8 cellular contexts compared by ENCODE assay signal in the genomic region with DNA sequence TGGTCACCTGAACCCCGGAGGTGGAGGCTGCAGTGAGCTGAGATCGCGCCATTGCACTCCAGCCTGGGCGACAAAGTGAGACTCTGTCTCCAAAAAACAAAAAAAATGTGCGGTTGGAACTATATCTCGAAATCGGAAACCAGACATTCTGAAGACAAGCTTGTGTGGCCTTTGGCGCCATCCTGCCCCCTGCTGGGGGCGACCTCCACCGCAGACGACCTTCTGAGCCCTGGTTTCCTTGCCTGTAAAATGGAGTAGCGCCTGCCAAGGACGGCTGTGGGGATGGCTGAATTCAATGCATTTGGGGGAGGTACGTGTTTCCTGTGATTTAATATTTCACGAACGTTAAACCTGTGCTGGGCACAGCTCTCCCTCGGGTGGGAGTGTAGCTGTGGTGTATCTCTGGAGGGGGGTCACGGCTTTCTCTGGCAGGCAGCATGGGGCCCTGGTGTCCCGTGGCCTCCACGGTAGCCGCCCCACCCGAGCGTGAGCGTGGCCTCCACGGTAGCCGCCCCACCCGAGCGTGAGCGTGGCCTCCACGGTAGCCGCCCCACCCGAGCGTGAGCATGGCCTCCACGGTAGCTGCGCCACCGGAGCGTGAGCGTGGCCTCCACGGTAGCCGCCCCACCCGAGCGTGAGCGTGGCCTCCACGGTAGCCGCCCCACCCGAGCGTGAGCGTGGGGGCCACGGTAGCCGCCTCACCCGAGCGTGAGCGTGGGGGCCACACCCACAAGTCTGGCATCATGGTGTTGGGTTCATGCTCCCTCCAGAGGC. TPM values are rescaled to one million over a fixed set of nuclear protein-coding genes. Genes with fewer than 3 reads are reported as not detected.
DNase-seq lines count a peak whose midpoint lies in the region; ATAC-seq and TF ChIP-seq lines count a peak whose summit lies in the region.

No MANE protein-coding gene starts in this region.

- peaks cover 2% of the 10 kb centered on the region; the same call in 1 of the 2 replicates for H3K36me3 ChIP-seq in DND-41 (ENCODE audit: insufficient read depth, low read length)
- H3K36me3 ChIP-seq in PC-9 (ENCODE audit: low read depth): no peaks in the 10 kb centered on the region
- peaks cover 0 to 62% (median 0%) of the 10 kb centered on the region in 3 donors for H3K36me3 ChIP-seq in tibial nerve

- H3K79me2 ChIP-seq in DND-41 (ENCODE audit: insufficient read depth, low read length): peaks cover 1% of the 10 kb centered on the region
- H3K79me2 ChIP-seq in PC-9 (ENCODE audit: low read depth): no peaks in the 10 kb centered on the region

- intact Hi-C loops in PC-9 (cut with micrococcal nuclease; ENCODE audit: unreplicated experiment): no loop called here

- no peaks in the 10 kb centered on the region for H3K27me3 Mint-ChIP-seq in activated T-helper 17 cell treated with anti-CD3 and anti-CD28 coated beads, Interleukin-2, amount 50 U/mL, for 72 hours

- no peaks in the 10 kb centered on the region for H3K36me3 Mint-ChIP-seq in activated T-helper 17 cell treated with anti-CD3 and anti-CD28 coated beads, Interleukin-2, amount 50 U/mL, for 72 hours (ENCODE audit: low read depth)

- POLR2A ChIA-PET in PC-9 (lab: Charles Lee; ENCODE audit: unreplicated experiment): no interaction called here

- H3K9me3 ChIP-seq in DND-41 (ENCODE audit: insufficient read depth, low read length, severe bottlenecking) (no peaks in the 10 kb centered on the region), PC-9 (ENCODE audit: insufficient read depth, low read depth) (no peaks in the 10 kb centered on the region), tibial nerve (no peaks in the 10 kb centered on the region)

- H3K4me3 ChIP-seq in DND-41 (ENCODE audit: low read depth in 1 of 2, low read length in 2 of 2) (no peak overlapping the region), PC-9 (no peak overlapping the region), epithelial cell of proximal tubule (ENCODE audit: low read depth, low read length) (no peak overlapping the region), tibial nerve (no peak overlapping the region)

- CTCF ChIA-PET in PC-9 (lab: Charles Lee): no interaction called here

- peak; percentile 64 for TF ChIP-seq CTCF in DND-41 (IDR thresholded peaks at IDR 0.05; ENCODE audit: borderline replicate concordance, extremely low read depth, low read length, poor library complexity, severe bottlenecking)
- TF ChIP-seq CTCF in PC-9 (conservative IDR thresholded peaks at IDR 0.05): peak; percentile 36; the same call in 1 of the 2 replicates
- TF ChIP-seq CTCF in epithelial cell of proximal tubule (conservative IDR thresholded peaks at IDR 0.05; ENCODE audit: low read depth, low read length): peak; percentile 52
- TF ChIP-seq CTCF in tibial nerve (IDR thresholded peaks at IDR 0.05): no peak

- ATAC-seq in DND-41 (ENCODE audit: insufficient read depth, low read depth) (0 out of 3 replicates have a peak, but pooled peaks have one; percentile 22), HG03139 (IDR thresholded peaks at IDR 0.05; ENCODE audit: unreplicated experiment) (no peak)
- no peak for ATAC-seq in activated T-helper 17 cell treated with anti-CD3 and anti-CD28 coated beads, Interleukin-2, amount 50 U/mL, for 72 hours (replicated peaks)

- H3F3A ChIP-seq in PC-9 (ENCODE audit: insufficient read depth, low read depth): peaks cover 9% of the 10 kb centered on the region; the same call in 1 of the 2 replicates

- DNase-seq in ACHN (peak; percentile 31), DND-41 (peak; percentile 59), PC-9 (no peak), epithelial cell of proximal tubule (ENCODE audit: low read depth) (no peak), tibial nerve (ENCODE audit: low spot score in 2 of 2) (no peak), cerebellar cortex (ENCODE audit: low spot score) (no peak)

- BruUV-seq in PC-9 (replicated peaks; lab: Mats Ljungman, UMichigan): no TSS peak

- no peaks in the 10 kb centered on the region for H3K4me1 Mint-ChIP-seq in activated T-helper 17 cell treated with anti-CD3 and anti-CD28 coated beads, Interleukin-2, amount 50 U/mL, for 72 hours

- H3K4me2 ChIP-seq in DND-41 (ENCODE audit: insufficient read depth, low read length): no peak overlapping the region
- no peak overlapping the region for H3K4me2 ChIP-seq in PC-9

- H3K4me1 ChIP-seq in DND-41 (ENCODE audit: insufficient read depth, low read length) (peaks cover 10% of the 10 kb centered on the region), PC-9 (replicated peaks; ENCODE audit: insufficient read depth) (no peaks in the 10 kb centered on the region), tibial nerve (peaks cover 0 to 17% (median 6%) of the 10 kb centered on the region in 4 donors)

- in situ Hi-C loops in ACHN (cut with HindIII; ENCODE audit: low pct_ligation_motif_present, low pct_unique_long_range_greater_than_20kb, low sequenced_read_pairs): no loop called here

- H3K9ac ChIP-seq in DND-41 (ENCODE audit: low read depth, low read length): no peak overlapping the region

- no peak for TF ChIP-seq EP300 in tibial nerve (IDR thresholded peaks at IDR 0.05)

- H3K27ac ChIP-seq in DND-41 (ENCODE audit: low read length) (no peak overlapping the region), PC-9 (no peak overlapping the region), tibial nerve (no peak overlapping the region)

- H2AFZ ChIP-seq in DND-41 (ENCODE audit: low read depth, low read length) (no peak overlapping the region), PC-9 (no peak overlapping the region)

- H3K4me3 Mint-ChIP-seq in activated T-helper 17 cell treated with anti-CD3 and anti-CD28 coated beads, Interleukin-2, amount 50 U/mL, for 72 hours: no peak overlapping the region

- no peaks in the 10 kb centered on the region for H3K9me3 Mint-ChIP-seq in activated T-helper 17 cell treated with anti-CD3 and anti-CD28 coated beads, Interleukin-2, amount 50 U/mL, for 72 hours

- H3K9me2 ChIP-seq in PC-9 (ENCODE audit: insufficient read depth): no peaks in the 10 kb centered on the region

- TF ChIP-seq POLR2A in tibial nerve (IDR thresholded peaks at IDR 0.05): no peak

- 88 to 91% methylated on average over 33 to 50 of the region's 53 CpGs for WGBS in tibial nerve, 2 donors

- H4K20me1 ChIP-seq in DND-41 (ENCODE audit: insufficient read depth, low read length) (no peaks in the 10 kb centered on the region), PC-9 (ENCODE audit: insufficient read depth) (peaks cover 23% of the 10 kb centered on the region)

- no peak overlapping the region for H3K27ac Mint-ChIP-seq in activated T-helper 17 cell treated with anti-CD3 and anti-CD28 coated beads, Interleukin-2, amount 50 U/mL, for 72 hours

- H3K27me3 ChIP-seq in DND-41 (ENCODE audit: insufficient read depth, low read length, poor library complexity): peaks cover 3% of the 10 kb centered on the region
- H3K27me3 ChIP-seq in PC-9 (ENCODE audit: insufficient read depth, low read depth): no peaks in the 10 kb centered on the region
- H3K27me3 ChIP-seq in tibial nerve: peaks cover 0 to 8% of the 10 kb centered on the region in 2 donors

RNA-seq across cellular contexts. Expression of gene LRCOL1, which starts 55.3 kb away (rescaled TPM):
- total RNA-seq in PC-9 (2021) (not detected in 2 replicates), epithelial cell of proximal tubule (not detected in 2 replicates), tibial nerve (not detected)
- total RNA-seq in activated T-helper 17 cell treated with anti-CD3 and anti-CD28 coated beads, Interleukin-2, amount 50 U/mL, for 72 hours: not detected

Comparison
In these comparisons a context has a peak if more than half of its experiments do, and no peak if none do; other contexts are left out.
1. DNase-seq: peak in ACHN (single experiment) and DND-41 (single experiment); none in PC-9 (0 of 2), epithelial cell of proximal tubule (single experiment), tibial nerve (0 of 2) and cerebellar cortex (single experiment).
2. CTCF ChIP-seq: peak in DND-41 (single experiment), PC-9 (single experiment) and epithelial cell of proximal tubule (single experiment); none in tibial nerve (0 of 5).